Comparison of ENCODE assay signal across 18 cellular contexts in genomic region chr13:27354379-27354778, GRCh38.
A peak's percentile ranks its signal among the peaks of the same experiment; 100 is the strongest.
DNase-seq lines count a peak whose midpoint lies in the region; ATAC-seq and TF ChIP-seq lines count a peak whose summit lies in the region.
"Had no signal": no experiment of that assay in that cellular context is flagged by ENCODE, and none has a peak within 500 bp of the region (broad histone marks: within the 10 kb centered on the region; RNA-seq: fewer than 3 reads in every experiment).

No MANE protein-coding gene starts in this region.

- CTCF ChIA-PET in Panc1 (lab: Charles Lee): interaction anchor here (1.0 kb wide), 1 partner anchor 369 kb away, joined by 5 read pairs; no protein-coding TSS in a partner anchor

- in situ Hi-C loops in Panc1 (cut with HindIII; ENCODE audit: low pct_unique_long_range_greater_than_20kb, low sequenced_read_pairs): no loop called here

- H3K4me3 ChIP-seq in Panc1 (ENCODE audit: low read depth in 2 of 2, low read length in 2 of 2) (no peak overlapping the region), fibroblast of the aortic adventitia (ENCODE audit: low read depth, low read length) (no peak overlapping the region), thoracic aorta (no peak overlapping the region)
- H3K4me3 ChIP-seq: cardiac muscle cell, GM23338 had no signal

- no peaks in the 10 kb centered on the region for H3K27me3 ChIP-seq in Panc1 (ENCODE audit: control insufficient read depth, insufficient read depth, low read length)
- no peaks in the 10 kb centered on the region for H3K27me3 ChIP-seq in thoracic aorta (replicated peaks; ENCODE audit: insufficient read depth)
- H3K27me3 ChIP-seq: cardiac muscle cell had no signal

- no TSS peak for BruUV-seq in Panc1 (replicated peaks; lab: Mats Ljungman, UMichigan)

- H3K27ac ChIP-seq in Panc1 (ENCODE audit: low read length) (peak overlapping the region; percentile 80), thoracic aorta (no peak overlapping the region)
- H3K27ac ChIP-seq: 22Rv1, cardiac muscle cell had no signal

- peaks cover 39% of the 10 kb centered on the region for H3K4me1 ChIP-seq in Panc1 (ENCODE audit: control insufficient read depth, insufficient read depth, low read length)
- no peaks in the 10 kb centered on the region for H3K4me1 ChIP-seq in thoracic aorta (ENCODE audit: control insufficient read depth in 1 of 2, low read depth in 2 of 2)

- TF ChIP-seq CTCF in Panc1 (IDR thresholded peaks at IDR 0.05) (no peak), fibroblast of the aortic adventitia (IDR thresholded peaks at IDR 0.05; ENCODE audit: insufficient read depth, low read length) (peak; percentile 51), thoracic aorta (IDR thresholded peaks at IDR 0.05) (peak; percentile 45)

- DNase-seq in NCI-H2171 treated with DMSO at 0.1 percent for 48 hours (lab: John Stamatoyannopoulos, UW) (peak; percentile 3), NCI-H2171 (lab: John Stamatoyannopoulos, UW) (no peak), Panc1 (ENCODE audit: low read depth, low spot score) (no peak), fibroblast of the aortic adventitia (ENCODE audit: low read depth) (peak; percentile 84), thoracic aorta (ENCODE audit: low spot score) (no peak), NCI-H1105 (lab: John Stamatoyannopoulos, UW) (no peak), SKM-1 treated with dmso at 0.1 percent for 144 hours (lab: John Stamatoyannopoulos, UW; ENCODE audit: unreplicated experiment) (no peak)
- DNase-seq: activated naive CD4-positive, alpha-beta T cell; Caco-2; left colon; naive thymus-derived CD8-positive, alpha-beta T cell; NCI-H1417; NCI-H524; stimulated activated CD4-positive, alpha-beta T cell treated with anti-CD3 and anti-CD28 coated beads, Interleukin-2, amount 100 ng/mL, for 24 hours had no signal

- H3K36me3 ChIP-seq in Panc1 (ENCODE audit: control insufficient read depth, insufficient read depth, low read length) (no peaks in the 10 kb centered on the region), thoracic aorta (no peaks in the 10 kb centered on the region)
- H3K36me3 ChIP-seq: cardiac muscle cell had no signal

- H3K9me3 ChIP-seq in Panc1 (ENCODE audit: control insufficient read depth, insufficient read depth, low read depth, low read length) (no peaks in the 10 kb centered on the region), thoracic aorta (no peaks in the 10 kb centered on the region)
- H3K9me3 ChIP-seq: Caco-2 had no signal

- intact Hi-C loops in Panc1 (cut with micrococcal nuclease; ENCODE audit: unreplicated experiment): loop anchor here (5.0 kb wide), 2 partner anchors 77 to 182 kb away; partner anchors contain the start of gene USP12

- POLR2A ChIA-PET in Panc1 (lab: Charles Lee): interaction anchor here (0.6 kb wide), 1 partner anchor 97 kb away, joined by 3 read pairs; no protein-coding TSS in a partner anchor

- no peak for ATAC-seq in Panc1
- no peak for ATAC-seq in thoracic aorta (ENCODE audit: insufficient number of reproducible peaks, low FRiP score, low read depth)
- no peak for ATAC-seq in HG02870 (IDR thresholded peaks at IDR 0.05; ENCODE audit: unreplicated experiment)
- ATAC-seq: GM23338; left colon; naive thymus-derived CD8-positive, alpha-beta T cell had no signal

Comparison
In these comparisons a context has a peak if more than half of its experiments do, and no peak if none do; other contexts are left out.
1. DNase-seq: peak in NCI-H2171 treated with DMSO at 0.1 percent for 48 hours (single experiment) and fibroblast of the aortic adventitia (single experiment); none in NCI-H2171 (single experiment), Panc1 (single experiment), thoracic aorta (single experiment), NCI-H1105 (single experiment) and SKM-1 treated with dmso at 0.1 percent for 144 hours (single experiment).